In the genomic region with DNA sequence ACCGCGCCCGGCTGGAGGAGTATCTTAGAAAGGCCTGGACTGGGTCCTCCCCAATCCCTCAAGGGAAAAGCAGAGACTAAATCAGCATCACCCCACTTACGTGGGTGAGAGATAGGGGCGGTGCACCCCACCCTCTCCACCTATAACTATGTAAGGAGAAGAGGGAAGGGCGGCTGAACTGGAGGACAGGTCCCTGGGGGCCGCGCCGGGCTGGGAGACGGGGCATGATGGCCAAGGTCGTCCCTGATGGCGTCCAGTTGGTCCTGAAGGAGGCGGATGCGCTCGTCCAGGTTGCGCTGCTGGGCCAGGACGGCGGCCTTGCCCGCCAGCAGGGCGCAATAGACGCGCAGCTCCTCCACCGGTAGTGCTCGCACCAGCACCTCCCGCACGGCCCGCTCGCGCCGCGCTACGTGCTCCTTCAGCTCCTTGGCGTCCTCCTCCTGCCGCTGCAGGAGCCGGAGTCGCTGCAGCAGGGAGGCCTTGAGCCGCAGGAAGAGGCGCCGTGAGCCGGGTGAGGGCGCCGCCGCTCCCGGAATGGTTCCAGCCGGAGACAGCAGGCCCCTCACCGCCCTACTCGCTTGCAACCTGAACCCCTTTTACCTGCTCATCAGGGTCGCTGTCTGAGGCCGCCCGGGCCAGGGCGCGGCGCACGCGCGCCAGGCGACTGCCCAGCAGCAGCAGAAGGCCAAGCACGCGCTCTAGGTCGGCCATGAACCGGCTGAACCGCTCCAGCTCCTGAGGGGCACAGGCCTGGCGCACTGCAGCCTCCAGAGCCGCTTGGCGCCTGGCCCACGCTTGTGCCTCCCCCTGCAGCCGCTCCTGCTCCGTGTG, we compare ENCODE assay signal across 9 cellular contexts. TPM values are rescaled to one million over a fixed set of nuclear protein-coding genes. Genes with fewer than 3 reads are reported as not detected.
DNase-seq lines count a peak whose midpoint lies in the region; ATAC-seq and TF ChIP-seq lines count a peak whose summit lies in the region.
"Had no signal": no experiment of that assay in that cellular context is flagged by ENCODE, and none has a peak within 500 bp of the region (broad histone marks: within the 10 kb centered on the region; RNA-seq: fewer than 3 reads in every experiment).

No MANE protein-coding gene starts in this region.

- POLR2A ChIA-PET in PC-9 (lab: Charles Lee; ENCODE audit: unreplicated experiment) = no interaction called here

- peaks cover 0 to 65% (median 25%) of the 10 kb centered on the region in 4 donors for H3K4me1 ChIP-seq in tibial nerve
- H3K4me1 ChIP-seq in PC-9 (replicated peaks; ENCODE audit: insufficient read depth) = no peaks in the 10 kb centered on the region

- no peak overlapping the region for H3K4me3 Mint-ChIP-seq in activated naive CD4-positive, alpha-beta T cell treated with anti-CD3 and anti-CD28 coated beads for 36 hours
- H3K4me3 Mint-ChIP-seq: activated CD4-positive, alpha-beta memory T cell treated with anti-CD3 and anti-CD28 coated beads for 36 hours had no signal

- H2AFZ ChIP-seq in PC-9 = no peak overlapping the region

- WGBS in tibial nerve, 2 donors = 19 to 48% methylated on average over 53 to 64 of the region's 68 CpGs

- no TSS peak for BruUV-seq in PC-9 (replicated peaks; lab: Mats Ljungman, UMichigan)

- TF ChIP-seq CTCF in tibial nerve (IDR thresholded peaks at IDR 0.05) (no peak), PC-9 (conservative IDR thresholded peaks at IDR 0.05) (no peak)

- DNase-seq in activated naive CD4-positive, alpha-beta T cell treated with anti-CD3 and anti-CD28 coated beads for 36 hours = peak; percentile 29
- no peak for DNase-seq in activated naive CD4-positive, alpha-beta T cell treated with anti-CD3 and anti-CD28 coated beads, Interleukin-2, amount 50 U/mL, for 16 hours
- peak; percentile 90 for DNase-seq in left kidney (ENCODE audit: low read depth, low spot score)
- DNase-seq in tibial nerve (ENCODE audit: low spot score in 2 of 2) = no peak
- DNase-seq in PC-9 = no peak
- DNase-seq: activated CD4-positive, alpha-beta memory T cell treated with anti-CD3 and anti-CD28 coated beads for 36 hours had no signal

- H3K27ac ChIP-seq in cingulate gyrus (ENCODE audit: low read depth, low read length) = peak overlapping the region; percentile 92
- H3K27ac ChIP-seq in tibial nerve = peak overlapping the region in 3 of 4 donors; percentile 0 to 90 (median 38)
- H3K27ac ChIP-seq in PC-9 = no peak overlapping the region

- H3K36me3 ChIP-seq in tibial nerve (peaks cover 0 to 14% (median 0%) of the 10 kb centered on the region in 3 donors), PC-9 (ENCODE audit: low read depth) (no peaks in the 10 kb centered on the region)

- intact Hi-C loops in activated naive CD4-positive, alpha-beta T cell treated with anti-CD3 and anti-CD28 coated beads for 36 hours (cut with micrococcal nuclease) = no loop called here
- intact Hi-C loops in PC-9 (cut with micrococcal nuclease; ENCODE audit: unreplicated experiment) = no loop called here

- H3K4me3 ChIP-seq in tibial nerve (peak overlapping the region in 2 of 4 donors; percentile 9 to 34), PC-9 (no peak overlapping the region)

- H3K4me1 Mint-ChIP-seq in activated naive CD4-positive, alpha-beta T cell treated with anti-CD3 and anti-CD28 coated beads for 36 hours (ENCODE audit: low read depth) = peaks cover 12% of the 10 kb centered on the region

- no peaks in the 10 kb centered on the region for H3K9me3 Mint-ChIP-seq in activated naive CD4-positive, alpha-beta T cell treated with anti-CD3 and anti-CD28 coated beads for 36 hours
- H3K9me3 Mint-ChIP-seq: activated CD4-positive, alpha-beta memory T cell treated with anti-CD3 and anti-CD28 coated beads for 36 hours had no signal

- TF ChIP-seq EP300 in tibial nerve (IDR thresholded peaks at IDR 0.05) = no peak

- no peak overlapping the region for H3K27ac Mint-ChIP-seq in activated naive CD4-positive, alpha-beta T cell treated with anti-CD3 and anti-CD28 coated beads for 36 hours
- H3K27ac Mint-ChIP-seq: activated CD4-positive, alpha-beta memory T cell treated with anti-CD3 and anti-CD28 coated beads for 36 hours had no signal

- no peaks in the 10 kb centered on the region for H3K36me3 Mint-ChIP-seq in activated naive CD4-positive, alpha-beta T cell treated with anti-CD3 and anti-CD28 coated beads for 36 hours (ENCODE audit: low read depth)
- H3K36me3 Mint-ChIP-seq: activated CD4-positive, alpha-beta memory T cell treated with anti-CD3 and anti-CD28 coated beads for 36 hours had no signal

- no peak for TF ChIP-seq POLR2A in tibial nerve (IDR thresholded peaks at IDR 0.05)

- no peaks in the 10 kb centered on the region for H4K20me1 ChIP-seq in PC-9 (ENCODE audit: insufficient read depth)

- peaks cover 0 to 65% of the 10 kb centered on the region in 2 donors for H3K27me3 ChIP-seq in tibial nerve
- no peaks in the 10 kb centered on the region for H3K27me3 ChIP-seq in PC-9 (ENCODE audit: insufficient read depth, low read depth)

- H3K9me2 ChIP-seq in PC-9 (ENCODE audit: insufficient read depth) = no peaks in the 10 kb centered on the region

- H3F3A ChIP-seq in PC-9 (ENCODE audit: insufficient read depth, low read depth) = 0 out of 2 replicates have a peak, but pooled peaks cover 7% of the 10 kb centered on the region

- H3K27me3 Mint-ChIP-seq in activated naive CD4-positive, alpha-beta T cell treated with anti-CD3 and anti-CD28 coated beads for 36 hours (ENCODE audit: low read depth) = peaks cover 46% of the 10 kb centered on the region

- no peaks in the 10 kb centered on the region for H3K79me2 ChIP-seq in PC-9 (ENCODE audit: low read depth)

- no peak overlapping the region for H3K4me2 ChIP-seq in PC-9

- CTCF ChIA-PET in activated naive CD4-positive, alpha-beta T cell treated with anti-CD3 and anti-CD28 coated beads for 36 hours (lab: Charles Lee) = interaction anchor here (0.6 to 1.4 kb wide), 4 partner anchors 28 to 270 kb away, joined by 3 to 5 read pairs (median 4); no protein-coding TSS in a partner anchor
- CTCF ChIA-PET in PC-9 (lab: Charles Lee) = no interaction called here

- ATAC-seq in HG02970 (IDR thresholded peaks at IDR 0.05; ENCODE audit: low FRiP score, unreplicated experiment) (no peak), GM21390 (IDR thresholded peaks at IDR 0.05; ENCODE audit: unreplicated experiment) (no peak)

- no peaks in the 10 kb centered on the region for H3K9me3 ChIP-seq in tibial nerve
- H3K9me3 ChIP-seq in PC-9 (ENCODE audit: insufficient read depth, low read depth) = no peaks in the 10 kb centered on the region

RNA-seq across cellular contexts. Expression of a gene that starts 7.6 kb away (rescaled TPM):
- under 1 TPM; 0.21 to 0.64 TPM for total RNA-seq in activated naive CD4-positive, alpha-beta T cell treated with anti-CD3 and anti-CD28 coated beads for 36 hours
- total RNA-seq in tibial nerve (10 to 100 TPM; 29.1 to 67.5 (median 38.5) TPM), PC-9 (2021) (23.3 and 23.5 TPM in 2 replicates)

RNA-seq across cellular contexts. Expression of a gene that starts 9.8 kb away (rescaled TPM):
- total RNA-seq in activated naive CD4-positive, alpha-beta T cell treated with anti-CD3 and anti-CD28 coated beads for 36 hours = not detected
- total RNA-seq in tibial nerve (1 to 10 TPM in 2 of 4 donors, under 1 TPM in 2; 0.44 to 2.9 (median 0.99) TPM), PC-9 (2021) (not detected in 2 replicates)
- total RNA-seq: activated CD4-positive, alpha-beta memory T cell treated with anti-CD3 and anti-CD28 coated beads for 36 hours had no signal

RNA-seq across cellular contexts. Expression of a gene that starts 43.4 kb away (rescaled TPM):
- 1 to 10 TPM in 1 of 2 experiments, under 1 TPM in 1; 0.64 to 1.2 TPM for total RNA-seq in activated naive CD4-positive, alpha-beta T cell treated with anti-CD3 and anti-CD28 coated beads for 36 hours
- total RNA-seq in tibial nerve = under 1 TPM in 2 of 4 donors, not detected in 2; 0.44 to 0.60 TPM
- total RNA-seq in PC-9 (2021) = 0.73 and 1.4 TPM in 2 replicates

RNA-seq across cellular contexts. Expression of a gene that starts 43.6 kb away (rescaled TPM):
- total RNA-seq in activated naive CD4-positive, alpha-beta T cell treated with anti-CD3 and anti-CD28 coated beads for 36 hours = 100 to 1,000 TPM; 677 to 784 TPM
- total RNA-seq in tibial nerve = 100 to 1,000 TPM in 3 of 4 donors, 10 to 100 TPM in 1; 69.8 to 143 (median 118) TPM
- 414 and 446 TPM in 2 replicates for total RNA-seq in PC-9 (2021)

RNA-seq across cellular contexts. Expression of a gene that starts 45.8 kb away (rescaled TPM):
- total RNA-seq in activated naive CD4-positive, alpha-beta T cell treated with anti-CD3 and anti-CD28 coated beads for 36 hours = 10 to 100 TPM; 24.9 to 29.2 TPM
- total RNA-seq in tibial nerve (10 to 100 TPM; 38.5 to 48.3 (median 44.2) TPM), PC-9 (2021) (22.3 and 24.2 TPM in 2 replicates)

Comparison
In these comparisons a context has a peak if more than half of its experiments do, and no peak if none do; other contexts are left out.
1. DNase-seq: peak in activated naive CD4-positive, alpha-beta T cell treated with anti-CD3 and anti-CD28 coated beads for 36 hours (single experiment) and left kidney (single experiment); none in activated naive CD4-positive, alpha-beta T cell treated with anti-CD3 and anti-CD28 coated beads, Interleukin-2, amount 50 U/mL, for 16 hours (single experiment), tibial nerve (0 of 2) and PC-9 (0 of 2).
2. RNA of a gene that starts 7.6 kb away (total RNA-seq): 29.1 to 67.5 TPM in tibial nerve and 23.3 to 23.5 TPM in PC-9; 0.21 to 0.64 TPM in activated naive CD4-positive, alpha-beta T cell treated with anti-CD3 and anti-CD28 coated beads for 36 hours; every median in the first group is over 10 times any median in the second.